Comparison of ENCODE assay signal across 32 cellular contexts in the genomic region with DNA sequence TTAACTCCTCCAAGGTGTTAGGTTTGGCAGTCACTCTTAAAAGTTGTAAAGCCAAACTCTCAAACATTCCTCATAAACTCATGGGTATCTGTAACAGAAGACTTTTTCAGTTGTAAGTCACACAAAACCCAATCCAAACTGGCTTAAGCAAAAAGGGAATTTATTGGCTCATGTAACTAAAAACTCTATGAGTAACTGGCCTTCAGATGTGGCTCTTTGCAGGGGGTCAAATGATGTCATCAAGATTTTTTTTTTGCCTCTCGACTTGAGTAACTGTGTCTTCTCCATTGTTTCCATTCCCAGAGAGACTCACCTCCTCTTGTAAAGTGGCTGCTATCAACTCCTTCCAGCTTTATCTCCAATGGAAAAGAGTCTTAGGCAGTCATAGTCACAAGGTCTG.
A peak's percentile ranks its signal among the peaks of the same experiment; 100 is the strongest.
DNase-seq lines count a peak whose midpoint lies in the region; ATAC-seq and TF ChIP-seq lines count a peak whose summit lies in the region.
"Had no signal": no experiment of that assay in that cellular context is flagged by ENCODE, and none has a peak within 500 bp of the region (broad histone marks: within the 10 kb centered on the region; RNA-seq: fewer than 3 reads in every experiment).

No MANE protein-coding gene starts in this region.

- peaks cover 3% of the 10 kb centered on the region for H3K9me3 ChIP-seq in MG63
- H3K9me3 ChIP-seq: colonic mucosa, testis, uterus had no signal

- H3K27me3 ChIP-seq in MG63 = no peaks in the 10 kb centered on the region
- H3K27me3 ChIP-seq: BLaER1, colonic mucosa, testis, uterus had no signal

- DNase-seq in AG10803 (ENCODE audit: low read depth) = peak; percentile 23
- DNase-seq in MG63 = peak; percentile 22
- DNase-seq in astrocyte of the hippocampus (ENCODE audit: low read depth, low spot score) = peak; percentile 14
- peak; percentile 33 for DNase-seq in kidney glomerular epithelial cell (lab: John Stamatoyannopoulos, UW)
- no peak for DNase-seq in HuH-7 (ENCODE audit: low spot score)
- no peak for DNase-seq in G401 (ENCODE audit: low spot score)
- no peak for DNase-seq in stimulated activated naive CD4-positive, alpha-beta T cell (lab: John Stamatoyannopoulos, UW)
- DNase-seq: activated CD4-positive, alpha-beta T cell treated with anti-CD3 and anti-CD28 coated beads for 1 hour; activated CD8-positive, alpha-beta T cell treated with anti-CD3 and anti-CD28 coated beads, Interleukin-2, amount 10 ng/mL, durations not matched to agents 7 days and 5 days; activated effector memory CD4-positive, alpha-beta T cell treated with Interleukin-2 at 50 U/mL for 16 hours; activated T-cell treated with anti-CD3 and anti-CD28 coated beads for 4 hours; Caco-2; colonic mucosa; DMS79; HCEC 1CT; NCI-H1105 treated with DMSO at 0.1 percent for 48 hours; NCI-H2081; NCI-H510A treated with DMSO at 0.1 percent for 48 hours; NK-92 treated with Interleukin-12 subunit alpha and Interleukin-12 subunit beta, amount 100 ng/mL, for 24 hours; PC-9; psoas muscle; SIG-M5; stimulated activated CD4-positive, alpha-beta T cell treated with anti-CD3 and anti-CD28 coated beads, Interleukin-2, amount 100 ng/mL, for 48 hours; stimulated activated naive B cell treated with anti-CD40 and anti-IgM and Interleukin-4, amounts not matched to agents 10 μg/mL and 1 μg/mL and 100 μg/mL, for 72 hours; SW 1271; testis; uterus had no signal

- no peak overlapping the region for H3K4me3 ChIP-seq in AG10803 (ENCODE audit: low read length)
- H3K4me3 ChIP-seq in MG63 = no peak overlapping the region
- H3K4me3 ChIP-seq: BLaER1, colonic mucosa, GM12878, PC-9, psoas muscle, skin epidermis, testis, uterus had no signal

- H3K36me3 ChIP-seq in MG63 = no peaks in the 10 kb centered on the region
- H3K36me3 ChIP-seq: BLaER1, colonic mucosa, uterus had no signal

- ATAC-seq in GM19351 (IDR thresholded peaks at IDR 0.05; ENCODE audit: unreplicated experiment) = no peak
- ATAC-seq: activated CD8-positive, alpha-beta T cell treated with anti-CD3 and anti-CD28 coated beads, Interleukin-2, amount 10 ng/mL, durations not matched to agents 7 days and 5 days; esophagus mucosa; GM12878; psoas muscle; stimulated activated naive B cell treated with anti-CD40 and anti-IgM and Interleukin-4, amounts not matched to agents 10 μg/mL and 1 μg/mL and 100 μg/mL, for 72 hours had no signal

- in situ Hi-C loops in G401 (cut with HindIII; ENCODE audit: low sequenced_read_pairs) = no loop called here

- TF ChIP-seq CTCF in AG10803 (conservative IDR thresholded peaks at IDR 0.05; ENCODE audit: low read length) = no peak

Comparison
In these comparisons a context has a peak if more than half of its experiments do, and no peak if none do; other contexts are left out.
1. DNase-seq: peak in AG10803 (single experiment), MG63 (single experiment), astrocyte of the hippocampus (single experiment) and kidney glomerular epithelial cell (single experiment); none in HuH-7 (single experiment), G401 (single experiment) and stimulated activated naive CD4-positive, alpha-beta T cell (0 of 6).